1 cellular context compared by ENCODE assay signal in the genomic region with DNA sequence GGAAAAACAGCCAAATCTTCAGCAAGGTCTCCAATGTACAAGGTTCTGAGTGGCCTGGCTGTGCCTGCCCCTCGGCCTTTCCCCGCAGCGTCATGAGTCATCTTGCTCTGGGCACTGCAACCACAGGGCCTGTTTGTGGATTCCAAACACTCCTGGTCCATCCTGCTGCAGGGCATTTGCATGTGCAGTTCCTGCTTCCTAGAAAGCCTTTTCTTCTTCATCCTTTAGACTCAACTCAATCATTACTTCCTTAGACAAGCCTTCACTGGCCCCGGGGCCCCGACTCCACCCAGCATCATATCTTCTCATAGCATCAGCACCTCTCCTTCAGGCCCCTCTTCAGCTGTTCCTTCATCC.
A peak's percentile ranks its signal among the peaks of the same experiment; 100 is the strongest.
TF ChIP-seq lines count a peak whose summit lies in the region.

No MANE protein-coding gene starts in this region.

TF ChIP-seq in HepG2, 621 proteins besides CTCF, POLR2A, EP300 and RAD21 (continued from another document and continues in another):
- TF ChIP-seq ZNF574 (CRISPR knock-in tag; IDR thresholded peaks at IDR 0.05) (no peak), SCMH1 (CRISPR knock-in tag; IDR thresholded peaks at IDR 0.05; ENCODE audit: borderline replicate concordance) (no peak), RARA (CRISPR knock-in tag; IDR thresholded peaks at IDR 0.05) (peak; percentile 61), ZNF607 (CRISPR knock-in tag; IDR thresholded peaks at IDR 0.05; ENCODE audit: borderline replicate concordance) (no peak), ARNT (IDR thresholded peaks at IDR 0.05) (no peak), SRF (IDR thresholded peaks at IDR 0.05; ENCODE audit: low read depth, low read length) (no peak), MAFG (CRISPR knock-in tag; IDR thresholded peaks at IDR 0.05) (no peak), CREB1 (IDR thresholded peaks at IDR 0.05) (no peak), CREB1 (CRISPR knock-in tag; IDR thresholded peaks at IDR 0.05) (no peak), TRIM24 (CRISPR knock-in tag; IDR thresholded peaks at IDR 0.05) (no peak), FOSL1 (CRISPR knock-in tag; IDR thresholded peaks at IDR 0.05; ENCODE audit: borderline replicate concordance) (peak; percentile 72), SNAPC5 (CRISPR knock-in tag; IDR thresholded peaks at IDR 0.05; ENCODE audit: borderline replicate concordance) (no peak), NAIF1 (CRISPR knock-in tag; IDR thresholded peaks at IDR 0.05; ENCODE audit: borderline replicate concordance) (no peak), ZBTB25 (CRISPR knock-in tag; IDR thresholded peaks at IDR 0.05) (no peak), ZNF354B (CRISPR knock-in tag; IDR thresholded peaks at IDR 0.05) (no peak), PRPF4 (IDR thresholded peaks at IDR 0.05; ENCODE audit: low read depth, low read length, poor library complexity, severe bottlenecking) (no peak), CAMTA2 (CRISPR knock-in tag; IDR thresholded peaks at IDR 0.05; ENCODE audit: borderline replicate concordance) (no peak), ATF7-NPFF (CRISPR knock-in tag; IDR thresholded peaks at IDR 0.05; ENCODE audit: low read depth) (no peak), POGK (CRISPR knock-in tag; conservative IDR thresholded peaks at IDR 0.05) (no peak), ZNF343 (CRISPR knock-in tag; IDR thresholded peaks at IDR 0.05) (no peak), ZFYVE20 (CRISPR knock-in tag; IDR thresholded peaks at IDR 0.05; ENCODE audit: borderline replicate concordance, low read depth) (no peak), EZH2 (conservative IDR thresholded peaks at IDR 0.05; ENCODE audit: low read depth, low read length) (no peak), HOXA9 (CRISPR knock-in tag; IDR thresholded peaks at IDR 0.05; ENCODE audit: borderline replicate concordance) (no peak), ZNF580 (CRISPR knock-in tag; IDR thresholded peaks at IDR 0.05; ENCODE audit: borderline replicate concordance, low read depth) (no peak), TGIF2 (CRISPR knock-in tag; IDR thresholded peaks at IDR 0.05) (no peak), SMAD9 (CRISPR knock-in tag; IDR thresholded peaks at IDR 0.05) (no peak), ATM (IDR thresholded peaks at IDR 0.05; ENCODE audit: borderline replicate concordance) (no peak), BRF2 (CRISPR knock-in tag; IDR thresholded peaks at IDR 0.05) (no peak), ZNF766 (CRISPR knock-in tag; IDR thresholded peaks at IDR 0.05; ENCODE audit: borderline replicate concordance) (no peak), PLRG1 (conservative IDR thresholded peaks at IDR 0.05) (no peak), FOSL2 (CRISPR knock-in tag; IDR thresholded peaks at IDR 0.05) (peak; percentile 98), ZBTB42 (CRISPR knock-in tag; IDR thresholded peaks at IDR 0.05) (no peak), IRF1 (CRISPR knock-in tag; IDR thresholded peaks at IDR 0.05; ENCODE audit: low read depth) (no peak), ZBTB8A (CRISPR knock-in tag; IDR thresholded peaks at IDR 0.05; ENCODE audit: borderline replicate concordance, low read depth) (no peak), RELA (CRISPR knock-in tag; IDR thresholded peaks at IDR 0.05) (no peak), ZNF614 (CRISPR knock-in tag; IDR thresholded peaks at IDR 0.05; ENCODE audit: borderline replicate concordance) (peak; percentile 74), IRF2 (CRISPR knock-in tag; IDR thresholded peaks at IDR 0.05) (peak; percentile 84)
- TF ChIP-seq, protein P1, sequence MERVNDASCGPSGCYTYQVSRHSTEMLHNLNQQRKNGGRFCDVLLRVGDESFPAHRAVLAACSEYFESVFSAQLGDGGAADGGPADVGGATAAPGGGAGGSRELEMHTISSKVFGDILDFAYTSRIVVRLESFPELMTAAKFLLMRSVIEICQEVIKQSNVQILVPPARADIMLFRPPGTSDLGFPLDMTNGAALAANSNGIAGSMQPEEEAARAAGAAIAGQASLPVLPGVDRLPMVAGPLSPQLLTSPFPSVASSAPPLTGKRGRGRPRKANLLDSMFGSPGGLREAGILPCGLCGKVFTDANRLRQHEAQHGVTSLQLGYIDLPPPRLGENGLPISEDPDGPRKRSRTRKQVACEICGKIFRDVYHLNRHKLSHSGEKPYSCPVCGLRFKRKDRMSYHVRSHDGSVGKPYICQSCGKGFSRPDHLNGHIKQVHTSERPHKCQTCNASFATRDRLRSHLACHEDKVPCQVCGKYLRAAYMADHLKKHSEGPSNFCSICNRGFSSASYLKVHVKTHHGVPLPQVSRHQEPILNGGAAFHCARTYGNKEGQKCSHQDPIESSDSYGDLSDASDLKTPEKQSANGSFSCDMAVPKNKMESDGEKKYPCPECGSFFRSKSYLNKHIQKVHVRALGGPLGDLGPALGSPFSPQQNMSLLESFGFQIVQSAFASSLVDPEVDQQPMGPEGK (CRISPR knock-in tag; IDR thresholded peaks at IDR 0.05): no peak
- TF ChIP-seq, protein P2, sequence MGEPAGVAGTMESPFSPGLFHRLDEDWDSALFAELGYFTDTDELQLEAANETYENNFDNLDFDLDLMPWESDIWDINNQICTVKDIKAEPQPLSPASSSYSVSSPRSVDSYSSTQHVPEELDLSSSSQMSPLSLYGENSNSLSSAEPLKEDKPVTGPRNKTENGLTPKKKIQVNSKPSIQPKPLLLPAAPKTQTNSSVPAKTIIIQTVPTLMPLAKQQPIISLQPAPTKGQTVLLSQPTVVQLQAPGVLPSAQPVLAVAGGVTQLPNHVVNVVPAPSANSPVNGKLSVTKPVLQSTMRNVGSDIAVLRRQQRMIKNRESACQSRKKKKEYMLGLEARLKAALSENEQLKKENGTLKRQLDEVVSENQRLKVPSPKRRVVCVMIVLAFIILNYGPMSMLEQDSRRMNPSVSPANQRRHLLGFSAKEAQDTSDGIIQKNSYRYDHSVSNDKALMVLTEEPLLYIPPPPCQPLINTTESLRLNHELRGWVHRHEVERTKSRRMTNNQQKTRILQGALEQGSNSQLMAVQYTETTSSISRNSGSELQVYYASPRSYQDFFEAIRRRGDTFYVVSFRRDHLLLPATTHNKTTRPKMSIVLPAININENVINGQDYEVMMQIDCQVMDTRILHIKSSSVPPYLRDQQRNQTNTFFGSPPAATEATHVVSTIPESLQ (CRISPR knock-in tag; conservative IDR thresholded peaks at IDR 0.05): no peak
- TF ChIP-seq, protein P3, sequence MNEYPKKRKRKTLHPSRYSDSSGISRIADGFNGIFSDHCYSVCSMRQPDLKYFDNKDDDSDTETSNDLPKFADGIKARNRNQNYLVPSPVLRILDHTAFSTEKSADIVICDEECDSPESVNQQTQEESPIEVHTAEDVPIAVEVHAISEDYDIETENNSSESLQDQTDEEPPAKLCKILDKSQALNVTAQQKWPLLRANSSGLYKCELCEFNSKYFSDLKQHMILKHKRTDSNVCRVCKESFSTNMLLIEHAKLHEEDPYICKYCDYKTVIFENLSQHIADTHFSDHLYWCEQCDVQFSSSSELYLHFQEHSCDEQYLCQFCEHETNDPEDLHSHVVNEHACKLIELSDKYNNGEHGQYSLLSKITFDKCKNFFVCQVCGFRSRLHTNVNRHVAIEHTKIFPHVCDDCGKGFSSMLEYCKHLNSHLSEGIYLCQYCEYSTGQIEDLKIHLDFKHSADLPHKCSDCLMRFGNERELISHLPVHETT (CRISPR knock-in tag; conservative IDR thresholded peaks at IDR 0.05): no peak
- TF ChIP-seq, protein P4, sequence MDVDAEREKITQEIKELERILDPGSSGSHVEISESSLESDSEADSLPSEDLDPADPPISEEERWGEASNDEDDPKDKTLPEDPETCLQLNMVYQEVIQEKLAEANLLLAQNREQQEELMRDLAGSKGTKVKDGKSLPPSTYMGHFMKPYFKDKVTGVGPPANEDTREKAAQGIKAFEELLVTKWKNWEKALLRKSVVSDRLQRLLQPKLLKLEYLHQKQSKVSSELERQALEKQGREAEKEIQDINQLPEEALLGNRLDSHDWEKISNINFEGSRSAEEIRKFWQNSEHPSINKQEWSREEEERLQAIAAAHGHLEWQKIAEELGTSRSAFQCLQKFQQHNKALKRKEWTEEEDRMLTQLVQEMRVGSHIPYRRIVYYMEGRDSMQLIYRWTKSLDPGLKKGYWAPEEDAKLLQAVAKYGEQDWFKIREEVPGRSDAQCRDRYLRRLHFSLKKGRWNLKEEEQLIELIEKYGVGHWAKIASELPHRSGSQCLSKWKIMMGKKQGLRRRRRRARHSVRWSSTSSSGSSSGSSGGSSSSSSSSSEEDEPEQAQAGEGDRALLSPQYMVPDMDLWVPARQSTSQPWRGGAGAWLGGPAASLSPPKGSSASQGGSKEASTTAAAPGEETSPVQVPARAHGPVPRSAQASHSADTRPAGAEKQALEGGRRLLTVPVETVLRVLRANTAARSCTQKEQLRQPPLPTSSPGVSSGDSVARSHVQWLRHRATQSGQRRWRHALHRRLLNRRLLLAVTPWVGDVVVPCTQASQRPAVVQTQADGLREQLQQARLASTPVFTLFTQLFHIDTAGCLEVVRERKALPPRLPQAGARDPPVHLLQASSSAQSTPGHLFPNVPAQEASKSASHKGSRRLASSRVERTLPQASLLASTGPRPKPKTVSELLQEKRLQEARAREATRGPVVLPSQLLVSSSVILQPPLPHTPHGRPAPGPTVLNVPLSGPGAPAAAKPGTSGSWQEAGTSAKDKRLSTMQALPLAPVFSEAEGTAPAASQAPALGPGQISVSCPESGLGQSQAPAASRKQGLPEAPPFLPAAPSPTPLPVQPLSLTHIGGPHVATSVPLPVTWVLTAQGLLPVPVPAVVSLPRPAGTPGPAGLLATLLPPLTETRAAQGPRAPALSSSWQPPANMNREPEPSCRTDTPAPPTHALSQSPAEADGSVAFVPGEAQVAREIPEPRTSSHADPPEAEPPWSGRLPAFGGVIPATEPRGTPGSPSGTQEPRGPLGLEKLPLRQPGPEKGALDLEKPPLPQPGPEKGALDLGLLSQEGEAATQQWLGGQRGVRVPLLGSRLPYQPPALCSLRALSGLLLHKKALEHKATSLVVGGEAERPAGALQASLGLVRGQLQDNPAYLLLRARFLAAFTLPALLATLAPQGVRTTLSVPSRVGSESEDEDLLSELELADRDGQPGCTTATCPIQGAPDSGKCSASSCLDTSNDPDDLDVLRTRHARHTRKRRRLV (CRISPR knock-in tag; IDR thresholded peaks at IDR 0.05): no peak
- TF ChIP-seq, protein P5, sequence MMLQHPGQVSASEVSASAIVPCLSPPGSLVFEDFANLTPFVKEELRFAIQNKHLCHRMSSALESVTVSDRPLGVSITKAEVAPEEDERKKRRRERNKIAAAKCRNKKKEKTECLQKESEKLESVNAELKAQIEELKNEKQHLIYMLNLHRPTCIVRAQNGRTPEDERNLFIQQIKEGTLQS (CRISPR knock-in tag; IDR thresholded peaks at IDR 0.05): peak; percentile 80
- TF ChIP-seq, protein P6, sequence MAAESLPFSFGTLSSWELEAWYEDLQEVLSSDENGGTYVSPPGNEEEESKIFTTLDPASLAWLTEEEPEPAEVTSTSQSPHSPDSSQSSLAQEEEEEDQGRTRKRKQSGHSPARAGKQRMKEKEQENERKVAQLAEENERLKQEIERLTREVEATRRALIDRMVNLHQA (CRISPR knock-in tag; IDR thresholded peaks at IDR 0.05): no peak
